In the genomic region with DNA sequence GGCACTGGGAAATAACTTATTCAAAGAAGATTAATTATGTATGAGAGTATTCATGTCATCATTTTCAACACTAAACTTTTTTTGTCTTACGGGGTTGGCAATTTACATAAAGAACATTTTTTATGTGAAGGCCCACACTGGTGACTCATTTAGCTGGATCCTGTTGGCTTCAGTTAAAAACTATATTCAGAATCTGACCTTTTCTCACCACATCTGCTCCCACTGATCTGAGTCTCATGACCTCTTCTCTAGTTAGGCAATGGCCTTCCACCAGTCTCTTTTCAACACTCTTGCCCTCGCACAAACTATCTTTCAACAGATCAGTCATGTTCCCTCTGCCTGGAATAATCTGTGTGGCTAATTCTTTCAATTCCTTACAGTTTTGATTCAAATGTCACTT, we compare ENCODE assay signal across 26 cellular contexts. TPM values are rescaled to one million over a fixed set of nuclear protein-coding genes. Genes with fewer than 3 reads are reported as not detected.
DNase-seq lines count a peak whose midpoint lies in the region; ATAC-seq, FAIRE-seq and TF ChIP-seq lines count a peak whose summit lies in the region.
"Had no signal": no experiment of that assay in that cellular context is flagged by ENCODE, and none has a peak within 500 bp of the region (broad histone marks: within the 10 kb centered on the region; RNA-seq: fewer than 3 reads in every experiment).

No MANE protein-coding gene starts in this region.

- FAIRE-seq in astrocyte (lab: Jason Lieb, UNC): no peak
- FAIRE-seq: HepG2 had no signal

- peak overlapping the region; percentile 13 for H3K27ac Mint-ChIP-seq in astrocyte (ENCODE audit: unreplicated experiment)
- no peak overlapping the region for H3K27ac Mint-ChIP-seq in activated naive CD4-positive, alpha-beta T cell treated with anti-CD3 and anti-CD28 coated beads, Interleukin-2, amount 10 ng/mL, durations not matched to agents 7 days and 5 days
- H3K27ac Mint-ChIP-seq: activated CD4-positive, alpha-beta memory T cell treated with anti-CD3 and anti-CD28 coated beads for 36 hours; nephron progenitor cell; progenitor cell of endocrine pancreas; T-helper 17 cell had no signal

- H3K4me2 ChIP-seq in astrocyte (ENCODE audit: low read length): no peak overlapping the region
- H3K4me2 ChIP-seq: smooth muscle cell had no signal

- WGBS in heart left ventricle, 4 donors: 63 to 71% (median 65%) methylated on average over 2 of the region's 2 CpGs

- peaks cover 8% of the 10 kb centered on the region for H3K4me1 Mint-ChIP-seq in astrocyte (ENCODE audit: low read depth, unreplicated experiment)
- H3K4me1 Mint-ChIP-seq in activated naive CD4-positive, alpha-beta T cell treated with anti-CD3 and anti-CD28 coated beads, Interleukin-2, amount 10 ng/mL, durations not matched to agents 7 days and 5 days: no peaks in the 10 kb centered on the region
- H3K4me1 Mint-ChIP-seq: nephron progenitor cell, T-helper 17 cell had no signal

- TF ChIP-seq CTCF in heart left ventricle (IDR thresholded peaks at IDR 0.05): no peak
- no peak for TF ChIP-seq CTCF in astrocyte (IDR thresholded peaks at IDR 0.05; ENCODE audit: insufficient read depth, low read depth, low read length)
- no peak for TF ChIP-seq CTCF in vagina (IDR thresholded peaks at IDR 0.05)

- intact Hi-C loops in Right ventricle myocardium inferior (cut with DNase I): no loop called here
- intact Hi-C loops in heart left ventricle (cut with DNase I): no loop called here
- intact Hi-C loops in vagina (cut with DNase I): no loop called here

- H3K9me3 ChIP-seq in heart left ventricle (no peaks in the 10 kb centered on the region), astrocyte (ENCODE audit: insufficient read depth, low read depth, low read length) (no peaks in the 10 kb centered on the region), vagina (no peaks in the 10 kb centered on the region)
- H3K9me3 ChIP-seq: BE2C, Caco-2, esophagus squamous epithelium, heart right ventricle, left lung had no signal

- H3K27ac ChIP-seq in heart left ventricle (no peak overlapping the region), astrocyte (ENCODE audit: low read depth, low read length) (no peak overlapping the region), vagina (no peak overlapping the region)
- H3K27ac ChIP-seq: esophagus squamous epithelium, heart right ventricle, left lung had no signal

- no peaks in the 10 kb centered on the region for H3K27me3 Mint-ChIP-seq in astrocyte (ENCODE audit: low read depth, unreplicated experiment)
- no peaks in the 10 kb centered on the region for H3K27me3 Mint-ChIP-seq in activated naive CD4-positive, alpha-beta T cell treated with anti-CD3 and anti-CD28 coated beads, Interleukin-2, amount 10 ng/mL, durations not matched to agents 7 days and 5 days
- H3K27me3 Mint-ChIP-seq: activated CD4-positive, alpha-beta memory T cell treated with anti-CD3 and anti-CD28 coated beads for 36 hours; progenitor cell of endocrine pancreas; T-helper 17 cell had no signal

- ATAC-seq in Right ventricle myocardium inferior: peak; percentile 31
- ATAC-seq in heart left ventricle: no peak
- no peak for ATAC-seq in HG03108 (IDR thresholded peaks at IDR 0.05; ENCODE audit: unreplicated experiment)
- no peak for ATAC-seq in GM21576 (IDR thresholded peaks at IDR 0.05; ENCODE audit: unreplicated experiment)
- ATAC-seq: HepG2, left lung, T-helper 17 cell had no signal

- DNase-seq in Right ventricle myocardium inferior (ENCODE audit: missing footprints): no peak
- DNase-seq in heart left ventricle: no peak
- DNase-seq in astrocyte (ENCODE audit: low read depth): peak; percentile 12
- peak; percentile 1 for DNase-seq in iris pigment epithelial cell (ENCODE audit: low read depth)
- no peak for DNase-seq in vagina (ENCODE audit: extremely low spot score in 2 of 2)
- DNase-seq in activated naive CD4-positive, alpha-beta T cell treated with anti-CD3 and anti-CD28 coated beads, Interleukin-2, amount 10 ng/mL, durations not matched to agents 7 days and 5 days: no peak
- DNase-seq: activated CD4-positive, alpha-beta memory T cell treated with anti-CD3 and anti-CD28 coated beads for 36 hours; aorta; BE2C; Caco-2; effector memory CD4-positive, alpha-beta T cell; esophagus squamous epithelium; HCEC 1CT; heart right ventricle; left lung; midbrain; NCI-H146; nephron progenitor cell; stimulated activated CD4-positive, alpha-beta T cell treated with anti-CD3 and anti-CD28 coated beads, Interleukin-4, amount 100 ng/mL, for 24 hours; T-helper 17 cell had no signal

- no peak overlapping the region for H3K9ac ChIP-seq in astrocyte (ENCODE audit: low read length)

- no peak for TF ChIP-seq POLR2A in heart left ventricle (IDR thresholded peaks at IDR 0.05)
- TF ChIP-seq POLR2A in vagina (IDR thresholded peaks at IDR 0.05): no peak

- no peak overlapping the region for H3K4me3 Mint-ChIP-seq in astrocyte (ENCODE audit: unreplicated experiment)
- H3K4me3 Mint-ChIP-seq in activated naive CD4-positive, alpha-beta T cell treated with anti-CD3 and anti-CD28 coated beads, Interleukin-2, amount 10 ng/mL, durations not matched to agents 7 days and 5 days: no peak overlapping the region
- H3K4me3 Mint-ChIP-seq: activated CD4-positive, alpha-beta memory T cell treated with anti-CD3 and anti-CD28 coated beads for 36 hours; nephron progenitor cell; T-helper 17 cell had no signal

- no peaks in the 10 kb centered on the region for H4K20me1 ChIP-seq in astrocyte (ENCODE audit: insufficient read depth, low read length)

- no peaks in the 10 kb centered on the region for H3K79me2 ChIP-seq in astrocyte (ENCODE audit: insufficient read depth, low read length)

- no peaks in the 10 kb centered on the region for H3K4me1 ChIP-seq in heart left ventricle
- H3K4me1 ChIP-seq in astrocyte (ENCODE audit: insufficient read depth, low read length): no peaks in the 10 kb centered on the region
- no peaks in the 10 kb centered on the region for H3K4me1 ChIP-seq in vagina
- H3K4me1 ChIP-seq: Caco-2, esophagus squamous epithelium, heart right ventricle, left lung had no signal

- CTCF ChIA-PET in activated naive CD4-positive, alpha-beta T cell treated with anti-CD3 and anti-CD28 coated beads, Interleukin-2, amount 10 ng/mL, durations not matched to agents 7 days and 5 days (lab: Charles Lee): no interaction called here

- H3K9me3 Mint-ChIP-seq in astrocyte (ENCODE audit: unreplicated experiment): no peaks in the 10 kb centered on the region
- no peaks in the 10 kb centered on the region for H3K9me3 Mint-ChIP-seq in activated naive CD4-positive, alpha-beta T cell treated with anti-CD3 and anti-CD28 coated beads, Interleukin-2, amount 10 ng/mL, durations not matched to agents 7 days and 5 days
- H3K9me3 Mint-ChIP-seq: nephron progenitor cell had no signal

- H3K36me3 ChIP-seq in heart left ventricle (no peaks in the 10 kb centered on the region), astrocyte (ENCODE audit: insufficient read depth, low read length) (no peaks in the 10 kb centered on the region), vagina (no peaks in the 10 kb centered on the region)
- H3K36me3 ChIP-seq: BE2C, esophagus squamous epithelium, heart right ventricle, left lung had no signal

- no peak overlapping the region for H3K4me3 ChIP-seq in heart left ventricle
- no peak overlapping the region for H3K4me3 ChIP-seq in astrocyte (ENCODE audit: insufficient read depth, low read depth, low read length)
- H3K4me3 ChIP-seq in vagina: no peak overlapping the region
- H3K4me3 ChIP-seq: esophagus squamous epithelium, heart right ventricle, left lung, smooth muscle cell had no signal

- H3K36me3 Mint-ChIP-seq in astrocyte (ENCODE audit: low read depth, unreplicated experiment): no peaks in the 10 kb centered on the region
- H3K36me3 Mint-ChIP-seq in activated naive CD4-positive, alpha-beta T cell treated with anti-CD3 and anti-CD28 coated beads, Interleukin-2, amount 10 ng/mL, durations not matched to agents 7 days and 5 days: no peaks in the 10 kb centered on the region
- H3K36me3 Mint-ChIP-seq: activated CD4-positive, alpha-beta memory T cell treated with anti-CD3 and anti-CD28 coated beads for 36 hours had no signal

- H2AFZ ChIP-seq in astrocyte (ENCODE audit: low read depth, low read length): no peak overlapping the region

- H3K27me3 ChIP-seq in heart left ventricle (no peaks in the 10 kb centered on the region), astrocyte (ENCODE audit: insufficient read depth, low read length) (no peaks in the 10 kb centered on the region), vagina (no peaks in the 10 kb centered on the region)
- H3K27me3 ChIP-seq: BE2C, esophagus squamous epithelium, heart right ventricle, left lung had no signal

RNA-seq across cellular contexts. Expression of gene TMPRSS15, which starts 53.4 kb away (rescaled TPM):
- total RNA-seq in Right ventricle myocardium inferior: not detected
- total RNA-seq in heart left ventricle: not detected
- polyA plus RNA-seq in heart left ventricle: not detected
- total RNA-seq in astrocyte: not detected in 2 replicates
- total RNA-seq in vagina: not detected
- total RNA-seq: activated CD4-positive, alpha-beta memory T cell treated with anti-CD3 and anti-CD28 coated beads for 36 hours; aorta; Caco-2; esophagus squamous epithelium; HepG2; left lung; progenitor cell of endocrine pancreas; smooth muscle cell; T-helper 17 cell; ureter had no signal
- polyA plus RNA-seq: heart right ventricle, HepG2, smooth muscle cell had no signal

Comparison
In these comparisons a context has a peak if more than half of its experiments do, and no peak if none do; other contexts are left out.
1. DNase-seq: peak in astrocyte (single experiment) and iris pigment epithelial cell (single experiment); none in Right ventricle myocardium inferior (single experiment), heart left ventricle (0 of 5), vagina (0 of 2) and activated naive CD4-positive, alpha-beta T cell treated with anti-CD3 and anti-CD28 coated beads, Interleukin-2, amount 10 ng/mL, durations not matched to agents 7 days and 5 days (single experiment).